ENCODE assay signal across 30 cellular contexts in genomic region chr3:49911124-49911420, GRCh38. TPM values are rescaled to one million over a fixed set of nuclear protein-coding genes. Genes with fewer than 3 reads are reported as not detected.
"Had no signal": no experiment of that assay in that cellular context is flagged by ENCODE, and none has a peak within 500 bp of the region (broad histone marks: within the 10 kb centered on the region; RNA-seq: fewer than 3 reads in every experiment).

No MANE protein-coding gene starts in this region.

- ATAC-seq: activated CD4-positive, CD25-positive, alpha-beta regulatory T cell treated with anti-CD3 and anti-CD28 coated beads, Interleukin-2, amount 50 U/mL, for 24 hours; activated CD8-positive, alpha-beta T cell treated with anti-CD3 and anti-CD28 coated beads for 36 hours; activated T-cell treated with anti-CD3 and anti-CD28 coated beads, Interleukin-2, amount 50 U/mL, for 72 hours had no signal

- H3K4me3 ChIP-seq: cardiac muscle cell, MG63, SJCRH30 had no signal

- H3K9ac ChIP-seq: SK-N-SH had no signal

- H3K4me3 Mint-ChIP-seq: activated CD8-positive, alpha-beta T cell treated with anti-CD3 and anti-CD28 coated beads for 36 hours; activated naive CD4-positive, alpha-beta T cell treated with anti-CD3 and anti-CD28 coated beads, Interleukin-2, amount 10 ng/mL, durations not matched to agents 7 days and 5 days; activated naive CD8-positive, alpha-beta T cell treated with anti-CD3 and anti-CD28 coated beads for 36 hours; activated T-cell treated with anti-CD3 and anti-CD28 coated beads, Interleukin-2, amount 50 U/mL, for 72 hours had no signal

- H3K4me2 ChIP-seq: SK-N-SH had no signal

- H3K27me3 Mint-ChIP-seq: activated CD8-positive, alpha-beta T cell treated with anti-CD3 and anti-CD28 coated beads for 36 hours; activated naive CD4-positive, alpha-beta T cell treated with anti-CD3 and anti-CD28 coated beads, Interleukin-2, amount 10 ng/mL, durations not matched to agents 7 days and 5 days; activated naive CD8-positive, alpha-beta T cell treated with anti-CD3 and anti-CD28 coated beads for 36 hours had no signal

- DNase-seq: activated CD4-positive, alpha-beta T cell treated with anti-CD3 and anti-CD28 coated beads for 4 hours; activated CD8-positive, alpha-beta memory T cell treated with anti-CD3 and anti-CD28 coated beads, Interleukin-2, amount 50 U/mL, for 4 hours; activated CD8-positive, alpha-beta T cell treated with anti-CD3 and anti-CD28 coated beads for 36 hours; activated gamma-delta T cell treated with Interleukin-2 at 50 U/mL for 16 hours; activated naive CD4-positive, alpha-beta T cell treated with anti-CD3 and anti-CD28 coated beads, Interleukin-2, amount 10 ng/mL, durations not matched to agents 7 days and 5 days; activated naive CD8-positive, alpha-beta T cell treated with anti-CD3 and anti-CD28 coated beads for 36 hours; activated T-cell treated with anti-CD3 and anti-CD28 coated beads, Interleukin-2, amount 50 U/mL, for 72 hours; brain microvascular endothelial cell; MG63; MV-4-11; NCI-H1092 treated with DMSO at 0.1 percent for 48 hours; NCI-H1417 treated with DMSO at 0.1 percent for 48 hours; NCI-H1694; NCI-H2029; NCI-H2107; NCI-H2171 treated with DMSO at 0.1 percent for 48 hours; NCI-H226; NCI-H526; NCI-H774; Right ventricle myocardium superior; SJCRH30; T-helper 1 cell; WERI-Rb-1 had no signal

- H3K27ac ChIP-seq: brain microvascular endothelial cell, cardiac muscle cell, SJCRH30, WERI-Rb-1 had no signal

- H3K9me3 Mint-ChIP-seq: activated CD8-positive, alpha-beta T cell treated with anti-CD3 and anti-CD28 coated beads for 36 hours; activated naive CD4-positive, alpha-beta T cell treated with anti-CD3 and anti-CD28 coated beads, Interleukin-2, amount 10 ng/mL, durations not matched to agents 7 days and 5 days; activated naive CD8-positive, alpha-beta T cell treated with anti-CD3 and anti-CD28 coated beads for 36 hours; activated T-cell treated with anti-CD3 and anti-CD28 coated beads, Interleukin-2, amount 50 U/mL, for 72 hours; activated T-helper 2 cell treated with anti-CD3 and anti-CD28 coated beads, Interferon-gamma antibody, Interleukin-2, Interleukin-4, amounts not matched to agents 10 μg/mL and 5 μg/mL and 100 μg/mL, durations not matched to agents 14 hours and 24 hours and 36 hours had no signal

- H3K27ac Mint-ChIP-seq: activated CD8-positive, alpha-beta T cell treated with anti-CD3 and anti-CD28 coated beads for 36 hours; activated naive CD4-positive, alpha-beta T cell treated with anti-CD3 and anti-CD28 coated beads, Interleukin-2, amount 10 ng/mL, durations not matched to agents 7 days and 5 days; activated naive CD8-positive, alpha-beta T cell treated with anti-CD3 and anti-CD28 coated beads for 36 hours; activated T-cell treated with anti-CD3 and anti-CD28 coated beads, Interleukin-2, amount 50 U/mL, for 72 hours; activated T-helper 2 cell treated with anti-CD3 and anti-CD28 coated beads, Interferon-gamma antibody, Interleukin-2, Interleukin-4, amounts not matched to agents 10 μg/mL and 5 μg/mL and 100 μg/mL, durations not matched to agents 14 hours and 24 hours and 36 hours had no signal

- H3K36me3 ChIP-seq: cardiac muscle cell, MG63, SJCRH30 had no signal

- H3K4me1 ChIP-seq: SJCRH30 had no signal

- H3K27me3 ChIP-seq: brain microvascular endothelial cell, MG63, SJCRH30 had no signal

- H3K9me3 ChIP-seq: MG63, SJCRH30, SK-N-SH had no signal

RNA-seq across cellular contexts. Expression of gene MST1R, which starts 7.4 kb away (rescaled TPM):
- total RNA-seq: SJCRH30 had no signal

RNA-seq across cellular contexts. Expression of gene CAMKV, which starts 41.4 kb away (rescaled TPM):
- total RNA-seq: NCI-H460; Right ventricle myocardium superior; RPMI7951; SJCRH30; T-helper 2 cell treated with Interferon-gamma antibody and Interleukin-4, amounts not matched to agents 100 ng/mL and 5 ng/mL, for 36 hours had no signal
- polyA plus RNA-seq: cardiac muscle cell had no signal
